ENCODE assay signal across 21 cellular contexts in the genomic region with DNA sequence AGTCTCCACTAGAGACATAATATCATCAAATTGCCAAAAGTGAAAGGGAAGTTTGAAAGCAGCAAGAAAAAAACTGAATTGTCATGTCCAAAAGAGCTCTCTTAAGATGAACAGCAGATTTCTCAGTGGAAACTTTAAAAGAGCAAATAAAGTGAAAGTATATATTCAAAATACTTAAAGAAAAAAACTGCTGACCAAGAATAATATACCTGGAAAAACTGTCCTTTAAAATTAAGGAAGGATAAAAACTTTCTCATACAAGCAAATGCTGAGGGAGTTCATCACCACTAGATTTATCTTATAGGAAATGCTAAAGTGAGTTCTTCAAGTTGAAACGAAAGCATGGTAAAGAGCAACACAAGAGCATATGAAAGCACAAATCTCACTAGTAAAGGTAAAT.
A peak's percentile ranks its signal among the peaks of the same experiment; 100 is the strongest.
DNase-seq lines count a peak whose midpoint lies in the region; ATAC-seq, FAIRE-seq and TF ChIP-seq lines count a peak whose summit lies in the region.
"Had no signal": no experiment of that assay in that cellular context is flagged by ENCODE, and none has a peak within 500 bp of the region (broad histone marks: within the 10 kb centered on the region; RNA-seq: fewer than 3 reads in every experiment).

No MANE protein-coding gene starts in this region.

- H3K4me1 ChIP-seq in A549 (no peaks in the 10 kb centered on the region), uterus (no peaks in the 10 kb centered on the region)
- H3K4me1 ChIP-seq: BLaER1 treated with 17β-estradiol and CSF1 and Interleukin-3, amounts not matched to agents 10 nM and 100 nM; Caco-2 had no signal

- H3K27ac Mint-ChIP-seq in HFFc6 (no peak overlapping the region), osteocyte (ENCODE audit: unreplicated experiment) (no peak overlapping the region)
- H3K27ac Mint-ChIP-seq: B cell; CD4-positive, alpha-beta T cell; CD8-positive, alpha-beta T cell had no signal

- no peaks in the 10 kb centered on the region for H3K27me3 ChIP-seq in uterus
- H3K27me3 ChIP-seq: BLaER1 treated with 17β-estradiol and CSF1 and Interleukin-3, amounts not matched to agents 10 nM and 100 nM had no signal

- POLR2A ChIA-PET in A549 (lab: Yijun Ruan, JAX): no interaction called here

- FAIRE-seq in A549 (lab: Jason Lieb, UNC): no peak
- FAIRE-seq: D721Med, G401.6, GM12891, GM19239 had no signal

- no peaks in the 10 kb centered on the region for H3K27me3 Mint-ChIP-seq in HFFc6 (ENCODE audit: insufficient read depth)
- no peaks in the 10 kb centered on the region for H3K27me3 Mint-ChIP-seq in osteocyte (ENCODE audit: unreplicated experiment)
- H3K27me3 Mint-ChIP-seq: B cell; CD4-positive, alpha-beta T cell had no signal

- H3K36me3 Mint-ChIP-seq in HFFc6 (ENCODE audit: low read depth) (peaks cover 69% of the 10 kb centered on the region), osteocyte (ENCODE audit: unreplicated experiment) (peaks cover 14% of the 10 kb centered on the region)
- H3K36me3 Mint-ChIP-seq: CD8-positive, alpha-beta T cell had no signal

- TF ChIP-seq EP300 in A549 (IDR thresholded peaks at IDR 0.05): no peak

- DNase-seq in A549 (ENCODE audit: low read depth in 1 of 2, low spot score in 1 of 2) (no peak), HFFc6 (no peak), OCI-M1 (lab: John Stamatoyannopoulos, UW) (peak; percentile 18), osteocyte (ENCODE audit: extremely low spot score, unreplicated experiment) (no peak), uterus (no peak), NK-92 (lab: John Stamatoyannopoulos, UW; ENCODE audit: unreplicated experiment) (no peak)
- DNase-seq: 8988T; AML-193; Caco-2; Calu3; CD4-positive, alpha-beta T cell; CD8-positive, alpha-beta T cell; DMS79 treated with DMSO at 0.1 percent for 48 hours; GF-D8 had no signal

- TF ChIP-seq RAD21 in A549 (conservative IDR thresholded peaks at IDR 0.05 in 1 of 2, IDR thresholded peaks at IDR 0.05 in 1 of 2): no peak

- ATAC-seq in A549: no peak
- ATAC-seq: CD8-positive, alpha-beta T cell had no signal

- H3K27ac ChIP-seq in A549 (no peak overlapping the region), uterus (no peak overlapping the region)
- H3K27ac ChIP-seq: BLaER1 treated with 17β-estradiol and CSF1 and Interleukin-3, amounts not matched to agents 10 nM and 100 nM; C4-2B had no signal

- peaks cover 24% of the 10 kb centered on the region for H3K9me3 Mint-ChIP-seq in HFFc6
- H3K9me3 Mint-ChIP-seq in osteocyte (ENCODE audit: unreplicated experiment): peaks cover 29% of the 10 kb centered on the region

- H3K9me3 ChIP-seq in A549 (peaks cover under 1% of the 10 kb centered on the region; the same call in 2 of the 3 replicates), uterus (no peaks in the 10 kb centered on the region)
- H3K9me3 ChIP-seq: Caco-2 had no signal

- intact Hi-C loops in uterus (cut with DNase I; ENCODE audit: low total_unique reads): no loop called here

- no peaks in the 10 kb centered on the region; the same call in 1 of the 2 replicates for H3K4me1 Mint-ChIP-seq in HFFc6 (ENCODE audit: low read depth)
- H3K4me1 Mint-ChIP-seq in osteocyte (ENCODE audit: unreplicated experiment): no peaks in the 10 kb centered on the region
- H3K4me1 Mint-ChIP-seq: B cell had no signal

- 64% methylated on average over 1 of the region's 1 CpG for WGBS in A549 (ENCODE audit: missing lambda C conversion rate)

- TF ChIP-seq POLR2A in A549 (IDR thresholded peaks at IDR 0.05; ENCODE audit: low read length) (no peak), uterus (IDR thresholded peaks at IDR 0.05) (no peak)

- H3K4me3 ChIP-seq in A549 (no peak overlapping the region), uterus (no peak overlapping the region)
- H3K4me3 ChIP-seq: BLaER1 treated with 17β-estradiol and CSF1 and Interleukin-3, amounts not matched to agents 10 nM and 100 nM had no signal

- CTCF ChIA-PET in A549 (lab: Yijun Ruan, JAX): no interaction called here

- TF ChIP-seq CTCF in A549 (IDR thresholded peaks at IDR 0.05) (no peak), HFFc6 (IDR thresholded peaks at IDR 0.05) (no peak), osteocyte (IDR thresholded peaks at IDR 0.05) (no peak), uterus (IDR thresholded peaks at IDR 0.05) (no peak)

- no peaks in the 10 kb centered on the region for H3K36me3 ChIP-seq in uterus
- H3K36me3 ChIP-seq: BLaER1 treated with 17β-estradiol and CSF1 and Interleukin-3, amounts not matched to agents 10 nM and 100 nM had no signal

- no peak overlapping the region for H3K4me2 ChIP-seq in A549
- H3K4me2 ChIP-seq: BLaER1 treated with 17β-estradiol and CSF1 and Interleukin-3, amounts not matched to agents 10 nM and 100 nM had no signal

- H3K4me3 Mint-ChIP-seq in HFFc6 (peak overlapping the region; percentile 52; the same call in 1 of the 2 replicates), osteocyte (ENCODE audit: unreplicated experiment) (no peak overlapping the region)
- H3K4me3 Mint-ChIP-seq: B cell; CD4-positive, alpha-beta T cell; CD8-positive, alpha-beta T cell had no signal

TF ChIP-seq in A549, 52 proteins besides CTCF, POLR2A, EP300 and RAD21:
- TF ChIP-seq JUNB (IDR thresholded peaks at IDR 0.05): no peak
- TF ChIP-seq MAFK (IDR thresholded peaks at IDR 0.05; ENCODE audit: partially characterized antibody): peak; percentile 58
- no peak for TF ChIP-seq ZNF302 (CRISPR knock-in tag; IDR thresholded peaks at IDR 0.05)
- TF ChIP-seq, protein P1, sequence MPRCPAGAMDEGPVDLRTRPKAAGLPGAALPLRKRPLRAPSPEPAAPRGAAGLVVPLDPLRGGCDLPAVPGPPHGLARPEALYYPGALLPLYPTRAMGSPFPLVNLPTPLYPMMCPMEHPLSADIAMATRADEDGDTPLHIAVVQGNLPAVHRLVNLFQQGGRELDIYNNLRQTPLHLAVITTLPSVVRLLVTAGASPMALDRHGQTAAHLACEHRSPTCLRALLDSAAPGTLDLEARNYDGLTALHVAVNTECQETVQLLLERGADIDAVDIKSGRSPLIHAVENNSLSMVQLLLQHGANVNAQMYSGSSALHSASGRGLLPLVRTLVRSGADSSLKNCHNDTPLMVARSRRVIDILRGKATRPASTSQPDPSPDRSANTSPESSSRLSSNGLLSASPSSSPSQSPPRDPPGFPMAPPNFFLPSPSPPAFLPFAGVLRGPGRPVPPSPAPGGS (IDR thresholded peaks at IDR 0.05): no peak
